Comparison of ENCODE assay signal across 8 cellular contexts in the genomic region with DNA sequence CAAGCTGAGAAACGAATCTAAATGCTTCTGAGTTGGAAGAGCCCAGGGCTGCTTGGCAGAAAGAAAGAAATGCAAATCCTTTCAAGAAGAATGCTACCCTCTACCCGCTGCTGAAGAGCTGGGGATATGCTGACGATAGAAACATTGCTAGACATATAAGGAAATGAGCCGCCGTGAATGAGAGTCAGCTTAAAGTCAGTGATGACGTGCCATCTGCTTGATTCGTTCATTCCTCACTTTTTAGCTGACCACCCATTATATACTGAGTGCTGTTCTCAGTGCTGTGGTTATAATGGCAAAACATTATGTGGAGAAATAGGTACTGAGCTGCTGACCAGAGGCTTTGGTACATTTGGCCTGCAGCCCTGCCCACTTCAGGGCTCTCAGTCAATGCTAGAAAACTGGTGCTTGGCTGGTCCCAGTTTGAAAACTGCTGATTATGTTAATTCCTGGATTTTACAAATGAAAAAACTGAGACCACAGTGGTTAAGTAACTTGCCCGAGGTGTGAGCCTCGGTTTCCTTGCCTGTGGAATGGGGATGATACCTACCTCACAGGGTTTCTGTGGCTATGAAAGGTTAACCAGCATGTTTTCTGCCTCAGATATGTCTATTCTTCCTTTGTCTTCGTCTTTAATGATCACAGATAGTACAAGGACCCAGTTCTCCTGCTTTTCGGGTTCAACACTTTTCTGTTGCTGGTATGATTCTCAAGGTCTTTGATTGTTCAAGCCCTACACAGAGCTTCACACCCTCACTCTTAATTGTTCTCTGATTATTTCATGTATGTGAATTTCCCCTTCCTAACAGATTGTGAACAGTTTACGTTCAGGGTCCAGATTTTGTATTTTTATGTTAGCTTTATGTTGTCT. TPM values are rescaled to one million over a fixed set of nuclear protein-coding genes. Genes with fewer than 3 reads are reported as not detected.
DNase-seq lines count a peak whose midpoint lies in the region; ATAC-seq and TF ChIP-seq lines count a peak whose summit lies in the region.

No MANE protein-coding gene starts in this region.

- no peak overlapping the region for H2AFZ ChIP-seq in OCI-LY3 (ENCODE audit: low read depth, low read length)

- H3K27me3 ChIP-seq in OCI-LY3 (ENCODE audit: low read depth, low read length) (no peaks in the 10 kb centered on the region), esophagus (ENCODE audit: control insufficient read depth in 1 of 2, insufficient read depth in 2 of 2, low read length in 2 of 2) (no peaks in the 10 kb centered on the region)

- no peaks in the 10 kb centered on the region for H3K36me3 Mint-ChIP-seq in natural killer cell

- peak overlapping the region; percentile 60 for H3K4me3 ChIP-seq in OCI-LY3 (ENCODE audit: low read length)
- H3K4me3 ChIP-seq in esophagus (ENCODE audit: low read depth in 1 of 2, low read length in 2 of 2), result no peak overlapping the region

- H3K4me2 ChIP-seq in OCI-LY3 (ENCODE audit: low read length), result peak overlapping the region; percentile 77

- ATAC-seq in natural killer cell (peak; percentile 41 to 64 (median 60)), HG02588 (IDR thresholded peaks at IDR 0.05; ENCODE audit: unreplicated experiment) (no peak)

- peak overlapping the region; percentile 43 for H3K9ac ChIP-seq in OCI-LY3 (ENCODE audit: low read length)

- no peaks in the 10 kb centered on the region for H3K79me2 ChIP-seq in OCI-LY3 (ENCODE audit: low read length)

- H3K27ac Mint-ChIP-seq in natural killer cell, result peak overlapping the region; percentile 52 to 89

- WGBS in esophagus, 2 donors, result 56 to 65% methylated on average over 12 of the region's 12 CpGs

- H3K27ac ChIP-seq in OCI-LY3 (ENCODE audit: low read length) (peak overlapping the region; percentile 68), esophagus (ENCODE audit: low read depth in 2 of 2, low read length in 1 of 2) (peak overlapping the region; percentile 37 to 62)

- H3K9me3 Mint-ChIP-seq in natural killer cell, result no peaks in the 10 kb centered on the region

- H3K9me3 ChIP-seq in OCI-LY3 (ENCODE audit: insufficient read depth, low read length), result no peaks in the 10 kb centered on the region
- H3K9me3 ChIP-seq in esophagus (ENCODE audit: control insufficient read depth in 2 of 2, insufficient read depth in 1 of 2, low read depth in 1 of 2, low read length in 1 of 2), result no peaks in the 10 kb centered on the region

- H3K27me3 Mint-ChIP-seq in natural killer cell (ENCODE audit: low read depth in 2 of 2), result no peaks in the 10 kb centered on the region

- H3K36me3 ChIP-seq in OCI-LY3 (replicated peaks; ENCODE audit: low read depth, low read length), result no peaks in the 10 kb centered on the region
- H3K36me3 ChIP-seq in esophagus (ENCODE audit: control insufficient read depth in 2 of 2, insufficient read depth in 2 of 2, low read length in 1 of 2), result no peaks in the 10 kb centered on the region

- H3K4me1 Mint-ChIP-seq in natural killer cell, result peaks cover 34 to 38% of the 10 kb centered on the region in 2 donors

- peak overlapping the region; percentile 29 for H3K4me3 Mint-ChIP-seq in natural killer cell

- no peaks in the 10 kb centered on the region for H4K20me1 ChIP-seq in OCI-LY3 (ENCODE audit: insufficient read depth, low read length)

- no peak for TF ChIP-seq CTCF in OCI-LY3 (IDR thresholded peaks at IDR 0.05; ENCODE audit: low read depth, low read length)
- no peak for TF ChIP-seq CTCF in natural killer cell (IDR thresholded peaks at IDR 0.05)

- intact Hi-C loops in natural killer cell (cut with micrococcal nuclease), result no loop called here

- H3K4me1 ChIP-seq in OCI-LY3 (ENCODE audit: low read length) (peaks cover 23% of the 10 kb centered on the region), esophagus (ENCODE audit: control insufficient read depth in 2 of 2, insufficient read depth in 2 of 2, low read length in 1 of 2) (peaks cover 0 to 3% of the 10 kb centered on the region in 2 donors)

- DNase-seq in DMS 273 (lab: John Stamatoyannopoulos, UW; ENCODE audit: unreplicated experiment) (peak; percentile 93), natural killer cell (no peak), NCI-H2227 treated with DMSO at 0.1 percent for 48 hours (lab: John Stamatoyannopoulos, UW) (no peak), RKO (ENCODE audit: low spot score) (no peak), activated gamma-delta T cell treated with Interleukin-2 at 50 U/mL for 16 hours (no peak)

RNA-seq across cellular contexts. Expression of a gene that starts 27.7 kb away (rescaled TPM):
- 1 to 10 TPM; 3.5 to 7.6 TPM for polyA plus RNA-seq in esophagus
- total RNA-seq in natural killer cell, result 10 to 100 TPM; 75.2 to 89.5 (median 88.3) TPM
